ENCODE assay signal across 8 cellular contexts in genomic region chr14:59189281-59189821, GRCh38. TPM values are rescaled to one million over a fixed set of nuclear protein-coding genes. Genes with fewer than 3 reads are reported as not detected.
DNase-seq lines count a peak whose midpoint lies in the region; ATAC-seq and TF ChIP-seq lines count a peak whose summit lies in the region.

No MANE protein-coding gene starts in this region.

- peak overlapping the region; percentile 80 for H2AFZ ChIP-seq in Karpas-422 (ENCODE audit: low read length)

- H3K9ac ChIP-seq in Karpas-422 (ENCODE audit: low read length): peak overlapping the region; percentile 80
- peak overlapping the region; percentile 79 to 92 (median 88) for H3K9ac ChIP-seq in subcutaneous abdominal adipose tissue (ENCODE audit: low read length in 5 of 5)

- ATAC-seq in esophagus mucosa (peak; percentile 16), natural killer cell (peak in 1 of 3 donors; percentile 3)

- H3K27me3 Mint-ChIP-seq in natural killer cell (ENCODE audit: low read depth in 2 of 2): peaks cover 11 to 24% of the 10 kb centered on the region in 2 donors

- no peaks in the 10 kb centered on the region for H3K36me3 ChIP-seq in Karpas-422 (ENCODE audit: insufficient read depth, low read length)
- no peaks in the 10 kb centered on the region for H3K36me3 ChIP-seq in subcutaneous abdominal adipose tissue (ENCODE audit: control insufficient read depth in 5 of 5, insufficient read depth in 5 of 5, low read length in 5 of 5)

- H3K4me1 Mint-ChIP-seq in natural killer cell: peaks cover 24 to 38% of the 10 kb centered on the region in 2 donors

- H3K9me3 ChIP-seq in Karpas-422 (ENCODE audit: low read length) (no peaks in the 10 kb centered on the region), subcutaneous abdominal adipose tissue (ENCODE audit: control insufficient read depth in 5 of 5, low read length in 5 of 5) (no peaks in the 10 kb centered on the region)

- TF ChIP-seq CTCF in natural killer cell (IDR thresholded peaks at IDR 0.05): no peak

- intact Hi-C loops in natural killer cell (cut with micrococcal nuclease): loop anchor here (2.0 to 10.0 kb wide), 3 partner anchors 295 to 1797 kb away; partner anchors contain the start of genes JKAMP, L3HYPDH and NAA30

- no peaks in the 10 kb centered on the region for H3K9me3 Mint-ChIP-seq in natural killer cell

- H3K27ac Mint-ChIP-seq in natural killer cell: peak overlapping the region; percentile 89 to 96

- H3K27ac ChIP-seq in Karpas-422 (ENCODE audit: low read length) (peak overlapping the region; percentile 12; the same call in 1 of the 2 replicates), subcutaneous abdominal adipose tissue (ENCODE audit: low read depth, low read length) (peak overlapping the region; percentile 89)

- peak overlapping the region; percentile 98 for H3K4me3 Mint-ChIP-seq in natural killer cell

- no peaks in the 10 kb centered on the region for H3K9me2 ChIP-seq in Karpas-422 (replicated peaks; ENCODE audit: insufficient read depth, low read length)

- peaks cover 21% of the 10 kb centered on the region for H3K79me2 ChIP-seq in Karpas-422 (ENCODE audit: low read length)

- H4K20me1 ChIP-seq in Karpas-422 (ENCODE audit: insufficient read depth, low read depth, low read length): peaks cover 33% of the 10 kb centered on the region

- H3K4me2 ChIP-seq in Karpas-422 (ENCODE audit: low read depth, low read length, poor library complexity, severe bottlenecking): peak overlapping the region; percentile 97

- DNase-seq in NCI-H2171 treated with DMSO at 0.1 percent for 48 hours (lab: John Stamatoyannopoulos, UW) (peak; percentile 32), NCI-H2171 (lab: John Stamatoyannopoulos, UW) (no peak), Karpas-422 (peak; percentile 82), natural killer cell (peak; percentile 48), middle frontal gyrus (ENCODE audit: extremely low spot score, low spot score) (no peak)
- DNase-seq in activated CD8-positive, alpha-beta memory T cell treated with anti-CD3 and anti-CD28 coated beads, Interleukin-2, amount 50 U/mL, for 4 hours: peak; percentile 38

- H3K4me1 ChIP-seq in Karpas-422 (ENCODE audit: low read length) (peaks cover 39% of the 10 kb centered on the region), subcutaneous abdominal adipose tissue (ENCODE audit: control insufficient read depth in 5 of 5, insufficient read depth in 5 of 5, low read length in 5 of 5) (peaks cover 7 to 53% (median 40%) of the 10 kb centered on the region in 5 donors)

- H3K4me3 ChIP-seq in Karpas-422 (ENCODE audit: low read length): peak overlapping the region; percentile 90
- peak overlapping the region; percentile 87 to 97 (median 93) for H3K4me3 ChIP-seq in subcutaneous abdominal adipose tissue (ENCODE audit: low read depth in 1 of 5, low read length in 5 of 5)

- 0 out of 2 replicates have a peak, but pooled peaks cover 2% of the 10 kb centered on the region for H3K27me3 ChIP-seq in Karpas-422 (ENCODE audit: low read length)
- no peaks in the 10 kb centered on the region for H3K27me3 ChIP-seq in subcutaneous abdominal adipose tissue (ENCODE audit: control insufficient read depth in 5 of 5, insufficient read depth in 4 of 5, low read length in 5 of 5)

- no peaks in the 10 kb centered on the region for H3K36me3 Mint-ChIP-seq in natural killer cell

RNA-seq across cellular contexts. Expression of gene DAAM1, which starts 0.9 kb away (rescaled TPM):
- total RNA-seq in Karpas-422 (2014; rRNA removed; shearing (Covaris generic); ENCODE audit: low replicate concordance): 25.9 and 43.8 TPM in 2 replicates
- total RNA-seq in esophagus mucosa (67.4 TPM), natural killer cell (10 to 100 TPM; 10.9 to 31.4 (median 12.6) TPM)

Comparison
In these comparisons a context has a peak if more than half of its experiments do, and no peak if none do; other contexts are left out.
1. DNase-seq: peak in NCI-H2171 treated with DMSO at 0.1 percent for 48 hours (single experiment), Karpas-422 (single experiment), activated CD8-positive, alpha-beta memory T cell treated with anti-CD3 and anti-CD28 coated beads, Interleukin-2, amount 50 U/mL, for 4 hours (single experiment) and natural killer cell (single experiment); none in NCI-H2171 (single experiment) and middle frontal gyrus (single experiment).